Comparison of ENCODE assay signal across 9 cellular contexts in genomic region chr10:93993414-93993781, GRCh38. TPM values are rescaled to one million over a fixed set of nuclear protein-coding genes. Genes with fewer than 3 reads are reported as not detected.
A peak's percentile ranks its signal among the peaks of the same experiment; 100 is the strongest.
DNase-seq lines count a peak whose midpoint lies in the region; ATAC-seq and TF ChIP-seq lines count a peak whose summit lies in the region.
"Had no signal": no experiment of that assay in that cellular context is flagged by ENCODE, and none has a peak within 500 bp of the region (broad histone marks: within the 10 kb centered on the region; RNA-seq: fewer than 3 reads in every experiment).

No MANE protein-coding gene starts in this region.

- no peak for ATAC-seq in activated CD4-positive, CD25-positive, alpha-beta regulatory T cell treated with anti-CD3 and anti-CD28 coated beads, Interleukin-2, amount 50 U/mL, for 24 hours

- no peaks in the 10 kb centered on the region for H3K9me3 ChIP-seq in osteoblast (ENCODE audit: low read depth, low read length)
- H3K9me3 ChIP-seq in OCI-LY7 (ENCODE audit: low read length): no peaks in the 10 kb centered on the region

- POLR2A ChIA-PET in OCI-LY7 (lab: Charles Lee): no interaction called here

- no peak for TF ChIP-seq CTCF in epithelial cell of proximal tubule (conservative IDR thresholded peaks at IDR 0.05; ENCODE audit: low read depth, low read length)
- no peak for TF ChIP-seq CTCF in osteoblast (IDR thresholded peaks at IDR 0.05; ENCODE audit: extremely low read depth, low read depth, low read length)
- no peak for TF ChIP-seq CTCF in OCI-LY7 (conservative IDR thresholded peaks at IDR 0.05; ENCODE audit: low read length)

- H4K20me1 ChIP-seq in osteoblast (ENCODE audit: insufficient read depth, low read length) (no peaks in the 10 kb centered on the region), OCI-LY7 (ENCODE audit: insufficient read depth, low read length) (no peaks in the 10 kb centered on the region)

- no TSS peak for BruUV-seq in OCI-LY7 (replicated peaks; lab: Mats Ljungman, UMichigan)

- H3K27ac ChIP-seq in osteoblast (ENCODE audit: low read depth, low read length) (no peak overlapping the region), OCI-LY7 (ENCODE audit: low read depth, low read length, poor library complexity, severe bottlenecking) (no peak overlapping the region)

- TF ChIP-seq EP300 in Ishikawa (IDR thresholded peaks at IDR 0.05; ENCODE audit: borderline replicate concordance): no peak

- H3K4me2 ChIP-seq in osteoblast (ENCODE audit: insufficient read depth, low read length) (peak overlapping the region; percentile 85), OCI-LY7 (ENCODE audit: low read length) (no peak overlapping the region)

- no peak for TF ChIP-seq RAD21 in Ishikawa (IDR thresholded peaks at IDR 0.05; ENCODE audit: low read depth)

- H3K4me1 ChIP-seq in osteoblast (ENCODE audit: insufficient read depth, low read length) (peaks cover 42% of the 10 kb centered on the region), OCI-LY7 (ENCODE audit: insufficient read depth, low read length, poor library complexity, severe bottlenecking) (no peaks in the 10 kb centered on the region)

- no peaks in the 10 kb centered on the region for H3K27me3 ChIP-seq in osteoblast (ENCODE audit: insufficient read depth, low read length)

- H3K79me2 ChIP-seq in osteoblast (ENCODE audit: insufficient read depth, low read length) (no peaks in the 10 kb centered on the region), OCI-LY7 (ENCODE audit: insufficient read depth, low read depth, low read length) (no peaks in the 10 kb centered on the region)

- CTCF ChIA-PET in OCI-LY7 (lab: Charles Lee; ENCODE audit: unreplicated experiment): no interaction called here

- DNase-seq in ELF-1 (ENCODE audit: low read depth, low spot score) (peak; percentile 21), epithelial cell of proximal tubule (ENCODE audit: low read depth) (no peak), osteoblast (ENCODE audit: insufficient read length, low spot score, missing footprints) (no peak), NCI-H226 (no peak), DMS153 treated with DMSO at 0.1 percent for 48 hours (lab: John Stamatoyannopoulos, UW; ENCODE audit: unreplicated experiment) (no peak), OCI-LY7 (ENCODE audit: low spot score) (no peak)
- DNase-seq: effector memory CD4-positive, alpha-beta T cell had no signal

- H3K36me3 ChIP-seq in osteoblast (ENCODE audit: insufficient read depth, low read length): no peaks in the 10 kb centered on the region
- no peaks in the 10 kb centered on the region for H3K36me3 ChIP-seq in OCI-LY7 (ENCODE audit: insufficient read depth, low read length)

- intact Hi-C loops in OCI-LY7 (cut with micrococcal nuclease; ENCODE audit: unreplicated experiment): no loop called here

- H2AFZ ChIP-seq in osteoblast (ENCODE audit: low read length) (peak overlapping the region; percentile 35), OCI-LY7 (ENCODE audit: low read length) (no peak overlapping the region)

- no peaks in the 10 kb centered on the region for H3K9me2 ChIP-seq in OCI-LY7 (ENCODE audit: insufficient read depth, low read length)

- H3K4me3 ChIP-seq in epithelial cell of proximal tubule (ENCODE audit: low read depth, low read length) (peak overlapping the region; percentile 64), osteoblast (ENCODE audit: insufficient read depth, low read length) (peak overlapping the region; percentile 81), OCI-LY7 (ENCODE audit: low read depth, low read length, poor library complexity, severe bottlenecking) (no peak overlapping the region)

TF ChIP-seq in Ishikawa, 13 proteins besides CTCF, POLR2A, EP300 and RAD21:
- TF ChIP-seq REST (IDR thresholded peaks at IDR 0.05; ENCODE audit: low read depth) (no peak), TCF12 (IDR thresholded peaks at IDR 0.05; ENCODE audit: low read depth) (0 out of 2 replicates have a peak, but pooled peaks have one; percentile 5), TEAD4 (IDR thresholded peaks at IDR 0.05) (0 out of 2 replicates have a peak, but pooled peaks have one; percentile 24), MAX (IDR thresholded peaks at IDR 0.05) (0 out of 2 replicates have a peak, but pooled peaks have one; percentile 33), EGR1 (IDR thresholded peaks at IDR 0.05) (no peak), ZBTB7A (IDR thresholded peaks at IDR 0.05; ENCODE audit: low read depth) (peak; percentile 85), YY1 (IDR thresholded peaks at IDR 0.05; ENCODE audit: low read depth) (no peak)

RNA-seq across cellular contexts. Expression of gene PLCE1, which starts 0.3 kb away (rescaled TPM):
- 1.2 and 2.2 TPM in 2 replicates for total RNA-seq in epithelial cell of proximal tubule
- total RNA-seq in osteoblast: 6.2 and 7.7 TPM in 2 replicates
- total RNA-seq in OCI-LY7 (2014; rRNA removed; shearing (Covaris generic)): 0.03 and 0.06 TPM in 2 replicates
- total RNA-seq in OCI-LY7 (2022): not detected in 2 replicates
